Comparison of ENCODE assay signal across 17 cellular contexts in the genomic region with DNA sequence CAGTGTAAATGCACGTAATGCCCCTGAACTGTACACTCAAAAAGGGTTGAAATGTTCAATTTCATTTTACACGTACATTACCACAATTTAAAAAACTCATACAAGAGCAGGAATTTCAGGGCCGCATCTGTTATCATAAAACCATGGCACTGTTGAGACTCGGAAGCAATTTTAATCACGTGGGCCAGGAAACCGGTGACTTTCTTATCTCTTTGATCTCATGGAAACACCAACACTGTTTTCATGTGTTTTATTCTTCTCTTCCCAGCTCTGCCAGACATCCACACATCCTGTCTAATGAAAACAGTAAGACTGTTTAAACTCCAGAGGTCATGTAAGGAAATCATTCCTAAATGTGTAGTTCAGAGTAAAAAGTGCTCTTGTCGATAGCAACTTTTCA. TPM values are rescaled to one million over a fixed set of nuclear protein-coding genes. Genes with fewer than 3 reads are reported as not detected.
DNase-seq lines count a peak whose midpoint lies in the region; TF ChIP-seq lines count a peak whose summit lies in the region.
"Had no signal": no experiment of that assay in that cellular context is flagged by ENCODE, and none has a peak within 500 bp of the region (broad histone marks: within the 10 kb centered on the region; RNA-seq: fewer than 3 reads in every experiment).

No MANE protein-coding gene starts in this region.

- peaks cover 8% of the 10 kb centered on the region for H3K27me3 Mint-ChIP-seq in mesothelial cell of epicardium (ENCODE audit: low read depth)

- H3K4me1 ChIP-seq in BLaER1 = peaks cover 47% of the 10 kb centered on the region
- peaks cover 0 to 7% of the 10 kb centered on the region in 2 donors for H3K4me1 ChIP-seq in ascending aorta

- H3K27me3 ChIP-seq in BLaER1 (no peaks in the 10 kb centered on the region), ascending aorta (no peaks in the 10 kb centered on the region)

- peak; percentile 40 for DNase-seq in SW480 (ENCODE audit: low spot score)
- DNase-seq in choroid plexus epithelial cell (ENCODE audit: low read depth) = peak; percentile 49
- DNase-seq in lung microvascular endothelial cell (ENCODE audit: low read depth in 2 of 2) = peak; percentile 84 to 97
- DNase-seq in ascending aorta (ENCODE audit: low spot score in 2 of 2) = no peak
- DNase-seq in mesothelial cell of epicardium (ENCODE audit: low spot score in 2 of 2, unreplicated experiment in 2 of 2) = no peak
- no peak for DNase-seq in stimulated activated CD4-positive, alpha-beta T cell treated with anti-CD3 and anti-CD28 coated beads, Interleukin-4, amount 100 ng/mL, for 4 hours
- no peak for DNase-seq in ACHN
- DNase-seq: 8988T; CD8-positive, alpha-beta memory T cell; DMS79 treated with DMSO at 0.1 percent for 48 hours; H9; NCI-H1417 treated with DMSO at 0.1 percent for 48 hours; NCI-H2029; NCI-H510A treated with DMSO at 0.1 percent for 48 hours had no signal

- H3K36me3 Mint-ChIP-seq in mesothelial cell of epicardium = no peaks in the 10 kb centered on the region
- H3K36me3 Mint-ChIP-seq: CD8-positive, alpha-beta memory T cell had no signal

- no peak overlapping the region for H3K4me3 Mint-ChIP-seq in mesothelial cell of epicardium
- H3K4me3 Mint-ChIP-seq: CD8-positive, alpha-beta memory T cell; H9 had no signal

- no peak overlapping the region for H3K27ac Mint-ChIP-seq in mesothelial cell of epicardium
- H3K27ac Mint-ChIP-seq: H9 had no signal

- intact Hi-C loops in ascending aorta (cut with DNase I) = no loop called here

- no peaks in the 10 kb centered on the region for H3K36me3 ChIP-seq in BLaER1
- H3K36me3 ChIP-seq in ascending aorta = no peaks in the 10 kb centered on the region

- H3K4me2 ChIP-seq in BLaER1 = peak overlapping the region; percentile 29

- in situ Hi-C loops in ACHN (cut with HindIII; ENCODE audit: low pct_ligation_motif_present, low pct_unique_long_range_greater_than_20kb, low sequenced_read_pairs) = no loop called here

- no peaks in the 10 kb centered on the region for H3K9me3 ChIP-seq in BLaER1
- H3K9me3 ChIP-seq in ascending aorta = no peaks in the 10 kb centered on the region

- no peak overlapping the region for H3K9ac ChIP-seq in BLaER1

- H3K27ac ChIP-seq in BLaER1 (no peak overlapping the region), ascending aorta (no peak overlapping the region)
- H3K27ac ChIP-seq: HL-60 had no signal

- H3K9me3 Mint-ChIP-seq in mesothelial cell of epicardium = no peaks in the 10 kb centered on the region
- H3K9me3 Mint-ChIP-seq: CD8-positive, alpha-beta memory T cell; H9 had no signal

- TF ChIP-seq CTCF in choroid plexus epithelial cell (conservative IDR thresholded peaks at IDR 0.05; ENCODE audit: low read depth, low read length) (no peak), ascending aorta (IDR thresholded peaks at IDR 0.05) (no peak), mesothelial cell of epicardium (IDR thresholded peaks at IDR 0.05; ENCODE audit: unreplicated experiment) (no peak)

- H3K4me3 ChIP-seq in BLaER1 = no peak overlapping the region
- H3K4me3 ChIP-seq in choroid plexus epithelial cell (ENCODE audit: low read depth, low read length) = no peak overlapping the region
- H3K4me3 ChIP-seq in ascending aorta = no peak overlapping the region

- peaks cover 34% of the 10 kb centered on the region for H3K4me1 Mint-ChIP-seq in mesothelial cell of epicardium

- H4K20me1 ChIP-seq in BLaER1 = no peaks in the 10 kb centered on the region

RNA-seq across cellular contexts. Expression of a gene that starts 35.9 kb away (rescaled TPM):
- total RNA-seq in lung microvascular endothelial cell = 89.8 and 254 TPM in 2 replicates
- 14.5 TPM for total RNA-seq in ascending aorta
- 2.0 to 2.6 TPM (median 2.1 TPM) in 3 replicates for total RNA-seq in mesothelial cell of epicardium
- total RNA-seq: G401 had no signal

RNA-seq across cellular contexts. Expression of a gene that starts 50.1 kb away (rescaled TPM):
- 0.20 and 0.22 TPM in 2 replicates for total RNA-seq in lung microvascular endothelial cell
- not detected for total RNA-seq in ascending aorta
- total RNA-seq in mesothelial cell of epicardium = not detected in 3 replicates
- total RNA-seq: CD8-positive, alpha-beta memory T cell; G401; H9 had no signal

Comparison
In these comparisons a context has a peak if more than half of its experiments do, and no peak if none do; other contexts are left out.
1. DNase-seq: peak in SW480 (single experiment), choroid plexus epithelial cell (single experiment) and lung microvascular endothelial cell (2 of 2); none in ascending aorta (0 of 2), mesothelial cell of epicardium (0 of 2), stimulated activated CD4-positive, alpha-beta T cell treated with anti-CD3 and anti-CD28 coated beads, Interleukin-4, amount 100 ng/mL, for 4 hours (0 of 2) and ACHN (single experiment).